16 cellular contexts compared by ENCODE assay signal in genomic region chr2:98558852-98559530, GRCh38. TPM values are rescaled to one million over a fixed set of nuclear protein-coding genes. Genes with fewer than 3 reads are reported as not detected.
DNase-seq lines count a peak whose midpoint lies in the region; ATAC-seq and TF ChIP-seq lines count a peak whose summit lies in the region.
"Had no signal": no experiment of that assay in that cellular context is flagged by ENCODE, and none has a peak within 500 bp of the region (broad histone marks: within the 10 kb centered on the region; RNA-seq: fewer than 3 reads in every experiment).

No MANE protein-coding gene starts in this region.

- no peak overlapping the region for H2BK120ac ChIP-seq in mesenchymal stem cell (ENCODE audit: low read depth, low read length)

- no peak overlapping the region for H3K4me3 Mint-ChIP-seq in activated naive CD4-positive, alpha-beta T cell treated with anti-CD3 and anti-CD28 coated beads, Interleukin-2, amount 50 U/mL, for 24 hours
- H3K4me3 Mint-ChIP-seq in activated naive CD8-positive, alpha-beta T cell treated with anti-CD3 and anti-CD28 coated beads, Interleukin-2, amount 10 ng/mL, durations not matched to agents 7 days and 5 days = peak overlapping the region; percentile 43
- no peak overlapping the region for H3K4me3 Mint-ChIP-seq in mesothelial cell of epicardium

- H2BK12ac ChIP-seq in mesenchymal stem cell (ENCODE audit: low read length in 2 of 2) = no peak overlapping the region

- no peak overlapping the region for H2BK5ac ChIP-seq in mesenchymal stem cell (ENCODE audit: low read depth, low read length, poor library complexity, severe bottlenecking)

- peaks cover 28% of the 10 kb centered on the region for H3K4me1 Mint-ChIP-seq in activated naive CD4-positive, alpha-beta T cell treated with anti-CD3 and anti-CD28 coated beads, Interleukin-2, amount 50 U/mL, for 24 hours
- H3K4me1 Mint-ChIP-seq in activated naive CD8-positive, alpha-beta T cell treated with anti-CD3 and anti-CD28 coated beads, Interleukin-2, amount 10 ng/mL, durations not matched to agents 7 days and 5 days = peaks cover 67% of the 10 kb centered on the region
- peaks cover 4% of the 10 kb centered on the region for H3K4me1 Mint-ChIP-seq in mesothelial cell of epicardium

- H3K27me3 Mint-ChIP-seq in activated naive CD4-positive, alpha-beta T cell treated with anti-CD3 and anti-CD28 coated beads, Interleukin-2, amount 50 U/mL, for 24 hours = no peaks in the 10 kb centered on the region
- no peaks in the 10 kb centered on the region for H3K27me3 Mint-ChIP-seq in activated naive CD8-positive, alpha-beta T cell treated with anti-CD3 and anti-CD28 coated beads, Interleukin-2, amount 10 ng/mL, durations not matched to agents 7 days and 5 days
- H3K27me3 Mint-ChIP-seq in mesothelial cell of epicardium (ENCODE audit: low read depth) = no peaks in the 10 kb centered on the region

- no peak overlapping the region for H4K91ac ChIP-seq in mesenchymal stem cell (ENCODE audit: low read length)

- peak overlapping the region; percentile 33 for H2BK15ac ChIP-seq in mesenchymal stem cell (ENCODE audit: low read depth, poor library complexity, severe bottlenecking)

- ATAC-seq in activated naive CD8-positive, alpha-beta T cell treated with anti-CD3 and anti-CD28 coated beads, Interleukin-2, amount 10 ng/mL, durations not matched to agents 7 days and 5 days (ENCODE audit: low read depth) = no peak

- H3K14ac ChIP-seq in mesenchymal stem cell (ENCODE audit: low read length in 2 of 2) = no peak overlapping the region

- no peak overlapping the region for H3K9ac ChIP-seq in mesenchymal stem cell (ENCODE audit: low read length)

- H2AK5ac ChIP-seq in mesenchymal stem cell (ENCODE audit: low read length, severe bottlenecking) = no peak overlapping the region

- H4K8ac ChIP-seq in mesenchymal stem cell (ENCODE audit: low read length) = no peak overlapping the region

- peaks cover 31 to 56% of the 10 kb centered on the region in 2 experiments for H3K36me3 ChIP-seq in mesenchymal stem cell (ENCODE audit: control insufficient read depth in 1 of 2, insufficient read depth in 2 of 2, low read depth in 1 of 2, low read length in 2 of 2)
- peaks cover 46% of the 10 kb centered on the region for H3K36me3 ChIP-seq in thymus (ENCODE audit: control insufficient read depth, insufficient read depth)

- H3K27ac Mint-ChIP-seq in activated naive CD4-positive, alpha-beta T cell treated with anti-CD3 and anti-CD28 coated beads, Interleukin-2, amount 50 U/mL, for 24 hours = peak overlapping the region; percentile 66
- peak overlapping the region; percentile 57 for H3K27ac Mint-ChIP-seq in activated naive CD8-positive, alpha-beta T cell treated with anti-CD3 and anti-CD28 coated beads, Interleukin-2, amount 10 ng/mL, durations not matched to agents 7 days and 5 days
- H3K27ac Mint-ChIP-seq in mesothelial cell of epicardium = no peak overlapping the region

- H2AFZ ChIP-seq in mesenchymal stem cell (ENCODE audit: low read depth, low read length) = no peak overlapping the region

- H3K27ac ChIP-seq in mesenchymal stem cell (ENCODE audit: low read length, poor library complexity, severe bottlenecking) (no peak overlapping the region), thymus (ENCODE audit: low read depth) (peak overlapping the region; percentile 5)
- H3K27ac ChIP-seq: SJSA1 had no signal

- H3K23ac ChIP-seq in mesenchymal stem cell (ENCODE audit: low read length in 2 of 2) = no peak overlapping the region

- no peak overlapping the region for H3K18ac ChIP-seq in mesenchymal stem cell (ENCODE audit: low read depth in 1 of 2, low read length in 2 of 2)

- no peaks in the 10 kb centered on the region for H3K79me1 ChIP-seq in mesenchymal stem cell (replicated peaks; ENCODE audit: low read length, poor library complexity, severe bottlenecking)

- H3K9me3 ChIP-seq in mesenchymal stem cell (ENCODE audit: control insufficient read depth, low read length) (no peaks in the 10 kb centered on the region), thymus (ENCODE audit: control insufficient read depth) (no peaks in the 10 kb centered on the region)
- H3K9me3 ChIP-seq: ascending aorta, SJSA1 had no signal

- H3K27me3 ChIP-seq in mesenchymal stem cell (ENCODE audit: control insufficient read depth in 1 of 2, insufficient read depth in 1 of 2, low read length in 2 of 2) = no peaks in the 10 kb centered on the region
- H3K27me3 ChIP-seq in thymus (ENCODE audit: control insufficient read depth, insufficient read depth) = no peaks in the 10 kb centered on the region
- H3K27me3 ChIP-seq: ascending aorta, SJSA1 had no signal

- H3K4me3 ChIP-seq in mesenchymal stem cell (ENCODE audit: insufficient read depth in 1 of 2, low read depth in 1 of 2, low read length in 2 of 2) (no peak overlapping the region), thymus (ENCODE audit: low read length) (no peak overlapping the region)
- H3K4me3 ChIP-seq: ascending aorta, lung, SJSA1 had no signal

- H3K4me1 ChIP-seq in mesenchymal stem cell (ENCODE audit: control insufficient read depth, insufficient read depth, low read depth, low read length) (peaks cover 3% of the 10 kb centered on the region), thymus (ENCODE audit: control insufficient read depth, insufficient read depth, low read length) (peaks cover 55% of the 10 kb centered on the region)
- H3K4me1 ChIP-seq: SJSA1 had no signal

- POLR2A ChIA-PET in activated naive CD8-positive, alpha-beta T cell treated with anti-CD3 and anti-CD28 coated beads, Interleukin-2, amount 10 ng/mL, durations not matched to agents 7 days and 5 days (lab: Charles Lee) = interaction anchor here (1.4 kb wide), 2 partner anchors 12 to 93 kb away, joined by 3 read pairs; no protein-coding TSS in a partner anchor

- WGBS in mesenchymal stem cell = 97% methylated on average over 16 of the region's 16 CpGs
- 96% methylated on average over 16 of the region's 16 CpGs for WGBS in thymus

- no peaks in the 10 kb centered on the region for H3K9me3 Mint-ChIP-seq in activated naive CD4-positive, alpha-beta T cell treated with anti-CD3 and anti-CD28 coated beads, Interleukin-2, amount 50 U/mL, for 24 hours
- H3K9me3 Mint-ChIP-seq in activated naive CD8-positive, alpha-beta T cell treated with anti-CD3 and anti-CD28 coated beads, Interleukin-2, amount 10 ng/mL, durations not matched to agents 7 days and 5 days = no peaks in the 10 kb centered on the region
- no peaks in the 10 kb centered on the region for H3K9me3 Mint-ChIP-seq in mesothelial cell of epicardium

- peaks cover 7% of the 10 kb centered on the region for H3K36me3 Mint-ChIP-seq in activated naive CD4-positive, alpha-beta T cell treated with anti-CD3 and anti-CD28 coated beads, Interleukin-2, amount 50 U/mL, for 24 hours
- peaks cover 49% of the 10 kb centered on the region for H3K36me3 Mint-ChIP-seq in activated naive CD8-positive, alpha-beta T cell treated with anti-CD3 and anti-CD28 coated beads, Interleukin-2, amount 10 ng/mL, durations not matched to agents 7 days and 5 days
- H3K36me3 Mint-ChIP-seq in mesothelial cell of epicardium = peaks cover 26% of the 10 kb centered on the region

- DNase-seq in activated naive CD4-positive, alpha-beta T cell treated with anti-CD3 and anti-CD28 coated beads, Interleukin-2, amount 50 U/mL, for 16 hours = no peak
- DNase-seq in activated naive CD8-positive, alpha-beta T cell treated with anti-CD3 and anti-CD28 coated beads, Interleukin-2, amount 10 ng/mL, durations not matched to agents 7 days and 5 days = no peak
- DNase-seq in mesenchymal stem cell (no peak), NCI-H2196 (lab: John Stamatoyannopoulos, UW; ENCODE audit: unreplicated experiment) (no peak), putamen (ENCODE audit: low spot score) (no peak), mesothelial cell of epicardium (ENCODE audit: low spot score in 2 of 2, unreplicated experiment in 2 of 2) (no peak)
- DNase-seq: activated CD8-positive, alpha-beta memory T cell treated with anti-CD3 and anti-CD28 coated beads, Interleukin-2, amount 50 U/mL, for 48 hours; DMS53; occipital lobe; small intestine; substantia nigra had no signal

- H3K4me2 ChIP-seq in mesenchymal stem cell (ENCODE audit: low read length, poor library complexity, severe bottlenecking) = no peak overlapping the region

- TF ChIP-seq CTCF in mesothelial cell of epicardium (IDR thresholded peaks at IDR 0.05; ENCODE audit: unreplicated experiment) = no peak

- no peak overlapping the region for H3K4ac ChIP-seq in mesenchymal stem cell (ENCODE audit: low read depth in 1 of 2, low read length in 2 of 2)

RNA-seq across cellular contexts. Expression of gene COA5, which starts 49.3 kb away (rescaled TPM):
- 10 to 100 TPM; 36.2 to 36.7 TPM for total RNA-seq in activated naive CD8-positive, alpha-beta T cell treated with anti-CD3 and anti-CD28 coated beads, Interleukin-2, amount 10 ng/mL, durations not matched to agents 7 days and 5 days
- polyA plus RNA-seq in mesenchymal stem cell (2013, experiment 1 of 2) = 33.0 TPM
- 36.8 TPM for polyA plus RNA-seq in mesenchymal stem cell (2013, experiment 2 of 2)
- 114 TPM for polyA plus RNA-seq in thymus
- 39.0 to 41.8 TPM (median 39.3 TPM) in 3 replicates for total RNA-seq in mesothelial cell of epicardium

RNA-seq across cellular contexts. Expression of gene UNC50, which starts 49.4 kb away (rescaled TPM):
- 10 to 100 TPM; 31.3 to 34.9 TPM for total RNA-seq in activated naive CD8-positive, alpha-beta T cell treated with anti-CD3 and anti-CD28 coated beads, Interleukin-2, amount 10 ng/mL, durations not matched to agents 7 days and 5 days
- 64.2 TPM for polyA plus RNA-seq in mesenchymal stem cell (2013, experiment 1 of 2)
- polyA plus RNA-seq in mesenchymal stem cell (2013, experiment 2 of 2) = 81.8 TPM
- polyA plus RNA-seq in thymus = 68.5 TPM
- 43.9 to 45.0 TPM (median 44.6 TPM) in 3 replicates for total RNA-seq in mesothelial cell of epicardium
